Comparison of ENCODE assay signal across 8 cellular contexts in the genomic region with DNA sequence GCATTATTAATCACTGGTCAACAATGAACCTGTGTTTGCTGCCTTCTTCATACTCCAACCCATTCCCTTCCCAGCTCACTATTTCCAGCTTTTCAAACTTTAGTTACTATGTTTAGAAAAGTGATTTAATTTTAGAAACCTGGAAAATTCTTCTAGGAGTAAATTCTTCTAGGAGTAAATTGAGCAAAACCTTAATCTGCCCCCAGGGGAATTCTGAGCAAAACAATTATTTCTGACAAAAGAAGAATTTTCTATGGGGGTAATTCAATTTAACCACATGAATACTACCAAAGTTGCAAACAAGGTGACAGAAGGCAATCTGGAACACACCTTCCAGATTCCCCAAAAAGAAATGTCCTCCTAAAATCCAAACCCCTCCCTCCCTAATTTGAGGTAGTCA. TPM values are rescaled to one million over a fixed set of nuclear protein-coding genes. Genes with fewer than 3 reads are reported as not detected.
DNase-seq lines count a peak whose midpoint lies in the region; ATAC-seq, FAIRE-seq and TF ChIP-seq lines count a peak whose summit lies in the region.

No MANE protein-coding gene starts in this region.

- H3K27ac ChIP-seq in left ventricle myocardium inferior (replicated peaks) (peak overlapping the region; percentile 96), mucosa of rectum (ENCODE audit: low read depth in 2 of 2, low read length in 2 of 2) (peak overlapping the region; percentile 93 to 94)

- H3K9me3 ChIP-seq in left ventricle myocardium inferior (replicated peaks) (no peaks in the 10 kb centered on the region), mucosa of rectum (ENCODE audit: control insufficient read depth in 2 of 2, low read length in 2 of 2) (no peaks in the 10 kb centered on the region)

- no peak for TF ChIP-seq CTCF in left ventricle myocardium inferior (IDR thresholded peaks at IDR 0.05; ENCODE audit: borderline replicate concordance)
- TF ChIP-seq CTCF in bronchial epithelial cell (IDR thresholded peaks at IDR 0.05; ENCODE audit: insufficient read depth, low read length, severe bottlenecking), result no peak

- no peaks in the 10 kb centered on the region for H3K27me3 ChIP-seq in left ventricle myocardium inferior (ENCODE audit: low read depth)
- H3K27me3 ChIP-seq in bronchial epithelial cell (ENCODE audit: control insufficient read depth, insufficient read depth, low read length), result no peaks in the 10 kb centered on the region
- H3K27me3 ChIP-seq in mucosa of rectum (ENCODE audit: control insufficient read depth in 2 of 2, insufficient read depth in 2 of 2, low read length in 2 of 2), result no peaks in the 10 kb centered on the region

- FAIRE-seq in bronchial epithelial cell (lab: Jason Lieb, UNC), result no peak

- no peaks in the 10 kb centered on the region for H3K36me3 ChIP-seq in left ventricle myocardium inferior
- no peaks in the 10 kb centered on the region for H3K36me3 ChIP-seq in bronchial epithelial cell (ENCODE audit: control insufficient read depth, insufficient read depth, low read length)
- H3K36me3 ChIP-seq in mucosa of rectum (ENCODE audit: control insufficient read depth in 2 of 2, insufficient read depth in 2 of 2, low read length in 2 of 2), result no peaks in the 10 kb centered on the region

- DNase-seq in left ventricle myocardium inferior (no peak), Right ventricle myocardium inferior (ENCODE audit: missing footprints) (no peak), bronchial epithelial cell (ENCODE audit: low read depth) (no peak), RPMI8226 (no peak)
- DNase-seq in stimulated activated CD4-positive, alpha-beta T cell treated with anti-CD3 and anti-CD28 coated beads, Interleukin-4, amount 100 ng/mL, for 4 hours, result no peak
- DNase-seq in stimulated activated CD4-positive, alpha-beta T cell treated with anti-CD3 and anti-CD28 coated beads, Interleukin-1b, Interleukin-23, amount 100 ng/mL, for 48 hours, result no peak

- H3K4me3 ChIP-seq in left ventricle myocardium inferior (peak overlapping the region; percentile 96), bronchial epithelial cell (ENCODE audit: low read depth, low read length) (peak overlapping the region; percentile 90), mucosa of rectum (ENCODE audit: low read length in 2 of 2) (peak overlapping the region; percentile 74 to 92)

- H3K4me1 ChIP-seq in left ventricle myocardium inferior, result peaks cover 78% of the 10 kb centered on the region
- peaks cover 10 to 12% of the 10 kb centered on the region in 2 donors for H3K4me1 ChIP-seq in mucosa of rectum (ENCODE audit: control insufficient read depth in 2 of 2, insufficient read depth in 2 of 2, low read length in 2 of 2)

- peak overlapping the region; percentile 82 to 96 for H3K9ac ChIP-seq in mucosa of rectum (ENCODE audit: low read depth in 1 of 2, low read length in 2 of 2)

- intact Hi-C loops in left ventricle myocardium inferior (cut with micrococcal nuclease), result no loop called here
- intact Hi-C loops in Right ventricle myocardium inferior (cut with DNase I), result loop anchor here (5.0 kb wide), 1 partner anchor 45 kb away; no protein-coding TSS in a partner anchor

- ATAC-seq in Right ventricle myocardium inferior, result no peak
- no peak for ATAC-seq in GM18502 (IDR thresholded peaks at IDR 0.05; ENCODE audit: poor library complexity, unreplicated experiment)

RNA-seq across cellular contexts. Expression of a gene that starts 1.8 kb away (rescaled TPM):
- total RNA-seq in left ventricle myocardium inferior (29.9 TPM), Right ventricle myocardium inferior (30.4 TPM), bronchial epithelial cell (17.6 and 19.6 TPM in 2 replicates)

RNA-seq across cellular contexts. Expression of a gene that starts 50.4 kb away (rescaled TPM):
- total RNA-seq in left ventricle myocardium inferior (0.08 TPM), Right ventricle myocardium inferior (0.11 TPM), bronchial epithelial cell (under 0.01 and 0.26 TPM in 2 replicates)
